Comparison of ENCODE assay signal across 13 cellular contexts in the genomic region with DNA sequence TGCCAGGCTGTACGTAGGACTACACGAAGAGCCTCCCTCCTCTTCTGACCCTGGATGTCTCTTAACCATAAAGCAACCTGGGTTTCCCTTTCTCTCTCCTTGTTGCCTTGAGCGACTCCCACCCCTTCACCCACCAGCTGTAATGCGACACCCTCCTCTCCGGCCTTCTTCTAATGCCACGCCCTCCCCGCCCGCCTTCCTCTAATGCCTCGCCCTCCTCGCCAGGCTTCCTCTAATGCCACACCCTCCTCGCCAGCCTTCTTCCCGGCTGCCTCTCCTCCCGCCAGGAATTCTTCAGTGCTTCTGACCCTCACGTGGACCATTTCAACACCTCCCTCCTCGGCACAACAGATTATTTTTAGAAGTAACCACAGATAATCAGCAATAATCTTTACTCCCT.
A peak's percentile ranks its signal among the peaks of the same experiment; 100 is the strongest.
DNase-seq lines count a peak whose midpoint lies in the region; ATAC-seq and TF ChIP-seq lines count a peak whose summit lies in the region.
"Had no signal": no experiment of that assay in that cellular context is flagged by ENCODE, and none has a peak within 500 bp of the region (broad histone marks: within the 10 kb centered on the region; RNA-seq: fewer than 3 reads in every experiment).

No MANE protein-coding gene starts in this region.

- H3K9me2 ChIP-seq in GM23338 (ENCODE audit: insufficient read depth), result no peaks in the 10 kb centered on the region
- H3K9me2 ChIP-seq: SK-N-SH had no signal

- H3K27ac ChIP-seq in GM23338 (ENCODE audit: low read depth), result no peak overlapping the region
- no peak overlapping the region for H3K27ac ChIP-seq in coronary artery
- H3K27ac ChIP-seq: cardiac muscle cell had no signal

- H3K4me1 Mint-ChIP-seq in GM23338, result peaks cover 7% of the 10 kb centered on the region; the same call in 2 of the 3 replicates
- H3K4me1 Mint-ChIP-seq in activated CD8-positive, alpha-beta T cell treated with anti-CD3 and anti-CD28 coated beads, Interleukin-2, amount 10 ng/mL, durations not matched to agents 7 days and 5 days (ENCODE audit: low read depth), result no peaks in the 10 kb centered on the region

- peaks cover 6% of the 10 kb centered on the region; the same call in 2 of the 3 replicates for H3K9me3 Mint-ChIP-seq in GM23338
- no peaks in the 10 kb centered on the region for H3K9me3 Mint-ChIP-seq in activated CD8-positive, alpha-beta T cell treated with anti-CD3 and anti-CD28 coated beads, Interleukin-2, amount 10 ng/mL, durations not matched to agents 7 days and 5 days (ENCODE audit: insufficient read depth)

- no peak overlapping the region for H3K4me2 ChIP-seq in GM23338
- H3K4me2 ChIP-seq: SK-N-SH had no signal

- no peaks in the 10 kb centered on the region for H3K27me3 ChIP-seq in GM23338 (ENCODE audit: insufficient read depth)
- H3K27me3 ChIP-seq: cardiac muscle cell had no signal

- H4K20me1 ChIP-seq in GM23338 (replicated peaks; ENCODE audit: insufficient read depth), result no peaks in the 10 kb centered on the region

- ATAC-seq in GM23338 (peak; percentile 93), mucosa of descending colon (peak; percentile 37), HG03521 (IDR thresholded peaks at IDR 0.05; ENCODE audit: unreplicated experiment) (no peak)
- no peak for ATAC-seq in activated CD8-positive, alpha-beta T cell treated with anti-CD3 and anti-CD28 coated beads, Interleukin-2, amount 10 ng/mL, durations not matched to agents 7 days and 5 days
- ATAC-seq: naive thymus-derived CD8-positive, alpha-beta T cell had no signal

- H3K4me3 Mint-ChIP-seq in GM23338, result no peak overlapping the region
- H3K4me3 Mint-ChIP-seq in activated CD8-positive, alpha-beta T cell treated with anti-CD3 and anti-CD28 coated beads, Interleukin-2, amount 10 ng/mL, durations not matched to agents 7 days and 5 days, result no peak overlapping the region
- H3K4me3 Mint-ChIP-seq: naive thymus-derived CD8-positive, alpha-beta T cell had no signal

- no peaks in the 10 kb centered on the region for H3K36me3 Mint-ChIP-seq in GM23338 (ENCODE audit: low read depth)
- H3K36me3 Mint-ChIP-seq in activated CD8-positive, alpha-beta T cell treated with anti-CD3 and anti-CD28 coated beads, Interleukin-2, amount 10 ng/mL, durations not matched to agents 7 days and 5 days (ENCODE audit: low read depth), result no peaks in the 10 kb centered on the region
- H3K36me3 Mint-ChIP-seq: naive thymus-derived CD8-positive, alpha-beta T cell had no signal

- H3F3A ChIP-seq in GM23338 (replicated peaks; ENCODE audit: low read depth), result no peaks in the 10 kb centered on the region

- 0 out of 2 replicates have a peak overlapping the region, but pooled peaks have one; percentile 18 for H2AFZ ChIP-seq in GM23338

- H3K36me3 ChIP-seq in GM23338 (ENCODE audit: insufficient read depth) (no peaks in the 10 kb centered on the region), mucosa of descending colon (ENCODE audit: low read depth) (no peaks in the 10 kb centered on the region)
- H3K36me3 ChIP-seq: cardiac muscle cell had no signal

- CTCF ChIA-PET in activated CD8-positive, alpha-beta T cell treated with anti-CD3 and anti-CD28 coated beads, Interleukin-2, amount 10 ng/mL, durations not matched to agents 7 days and 5 days (lab: Charles Lee), result no interaction called here

- DNase-seq in GM23338 (ENCODE audit: low spot score), result peak; percentile 70
- peak; percentile 23 to 72 for DNase-seq in NCI-H187 (lab: John Stamatoyannopoulos, UW)
- peak; percentile 36 for DNase-seq in coronary artery (ENCODE audit: low spot score)
- peak in 2 of 3 donors; percentile 34 for DNase-seq in mucosa of descending colon
- DNase-seq in activated CD8-positive, alpha-beta T cell treated with anti-CD3 and anti-CD28 coated beads, Interleukin-2, amount 10 ng/mL, durations not matched to agents 7 days and 5 days, result no peak
- no peak for DNase-seq in head of caudate nucleus
- DNase-seq in activated CD4-positive, alpha-beta T cell treated with anti-CD3 and anti-CD28 coated beads for 1 hour, result no peak
- DNase-seq: activated T-cell treated with anti-CD3 and anti-CD28 coated beads, Interleukin-2, amount 50 U/mL, for 48 hours; hippocampal formation; naive thymus-derived CD8-positive, alpha-beta T cell; SK-N-SH had no signal

- TF ChIP-seq CTCF in GM23338 (conservative IDR thresholded peaks at IDR 0.05; ENCODE audit: low read depth in 2 of 2) (no peak), coronary artery (IDR thresholded peaks at IDR 0.05) (no peak), mucosa of descending colon (IDR thresholded peaks at IDR 0.05) (no peak)

- H3K4me3 ChIP-seq in GM23338, result no peak overlapping the region
- H3K4me3 ChIP-seq in coronary artery, result no peak overlapping the region
- no peak overlapping the region for H3K4me3 ChIP-seq in mucosa of descending colon
- H3K4me3 ChIP-seq: cardiac muscle cell had no signal

- H3K4me1 ChIP-seq in GM23338 (ENCODE audit: insufficient read depth), result no peaks in the 10 kb centered on the region
- no peaks in the 10 kb centered on the region for H3K4me1 ChIP-seq in mucosa of descending colon (ENCODE audit: low read depth)

- H3K27ac Mint-ChIP-seq in GM23338, result no peak overlapping the region
- H3K27ac Mint-ChIP-seq in activated CD8-positive, alpha-beta T cell treated with anti-CD3 and anti-CD28 coated beads, Interleukin-2, amount 10 ng/mL, durations not matched to agents 7 days and 5 days, result no peak overlapping the region

- no peaks in the 10 kb centered on the region for H3K79me2 ChIP-seq in GM23338 (replicated peaks; ENCODE audit: insufficient read depth)

- POLR2A ChIA-PET in activated CD8-positive, alpha-beta T cell treated with anti-CD3 and anti-CD28 coated beads, Interleukin-2, amount 10 ng/mL, durations not matched to agents 7 days and 5 days (lab: Charles Lee), result no interaction called here

- intact Hi-C loops in mucosa of descending colon (cut with DNase I, micrococcal nuclease) (no loop called here), head of caudate nucleus (cut with DNase I) (no loop called here)

- no peaks in the 10 kb centered on the region for H3K9me3 ChIP-seq in mucosa of descending colon
- H3K9me3 ChIP-seq: SK-N-SH had no signal

- peaks cover 6% of the 10 kb centered on the region for H3K27me3 Mint-ChIP-seq in GM23338 (ENCODE audit: insufficient read depth, low read depth, poor library complexity)
- no peaks in the 10 kb centered on the region for H3K27me3 Mint-ChIP-seq in activated CD8-positive, alpha-beta T cell treated with anti-CD3 and anti-CD28 coated beads, Interleukin-2, amount 10 ng/mL, durations not matched to agents 7 days and 5 days (ENCODE audit: low read depth)

TF ChIP-seq in GM23338, 12 proteins besides CTCF, POLR2A, EP300 and RAD21 (continues in another document):
- TF ChIP-seq ZNF331 (CRISPR knock-in tag; IDR thresholded peaks at IDR 0.05; ENCODE audit: low read depth) (no peak), JUNB (IDR thresholded peaks at IDR 0.05; ENCODE audit: unreplicated experiment) (no peak), CREB1 (CRISPR knock-in tag; IDR thresholded peaks at IDR 0.05; ENCODE audit: low read depth) (no peak), ZNF114 (CRISPR knock-in tag; IDR thresholded peaks at IDR 0.05) (no peak), NANOG (IDR thresholded peaks at IDR 0.05; ENCODE audit: borderline replicate concordance) (no peak), STAT1 (IDR thresholded peaks at IDR 0.05; ENCODE audit: unreplicated experiment) (no peak), POLR2AphosphoS5 (IDR thresholded peaks at IDR 0.05; ENCODE audit: low read depth) (no peak), REST (IDR thresholded peaks at IDR 0.05; ENCODE audit: unreplicated experiment) (no peak), EZH2 (IDR thresholded peaks at IDR 0.05; ENCODE audit: low read depth, unreplicated experiment) (no peak)
- TF ChIP-seq, protein P1, sequence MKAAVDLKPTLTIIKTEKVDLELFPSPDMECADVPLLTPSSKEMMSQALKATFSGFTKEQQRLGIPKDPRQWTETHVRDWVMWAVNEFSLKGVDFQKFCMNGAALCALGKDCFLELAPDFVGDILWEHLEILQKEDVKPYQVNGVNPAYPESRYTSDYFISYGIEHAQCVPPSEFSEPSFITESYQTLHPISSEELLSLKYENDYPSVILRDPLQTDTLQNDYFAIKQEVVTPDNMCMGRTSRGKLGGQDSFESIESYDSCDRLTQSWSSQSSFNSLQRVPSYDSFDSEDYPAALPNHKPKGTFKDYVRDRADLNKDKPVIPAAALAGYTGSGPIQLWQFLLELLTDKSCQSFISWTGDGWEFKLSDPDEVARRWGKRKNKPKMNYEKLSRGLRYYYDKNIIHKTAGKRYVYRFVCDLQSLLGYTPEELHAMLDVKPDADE (IDR thresholded peaks at IDR 0.05), result no peak

Comparison
In these comparisons a context has a peak if more than half of its experiments do, and no peak if none do; other contexts are left out.
1. ATAC-seq: peak in GM23338 (single experiment) and mucosa of descending colon (single experiment); none in activated CD8-positive, alpha-beta T cell treated with anti-CD3 and anti-CD28 coated beads, Interleukin-2, amount 10 ng/mL, durations not matched to agents 7 days and 5 days (single experiment) and HG03521 (single experiment).
2. DNase-seq: peak in GM23338 (single experiment), NCI-H187 (2 of 2), coronary artery (single experiment) and mucosa of descending colon (2 of 3); none in activated CD8-positive, alpha-beta T cell treated with anti-CD3 and anti-CD28 coated beads, Interleukin-2, amount 10 ng/mL, durations not matched to agents 7 days and 5 days (single experiment), head of caudate nucleus (0 of 42) and activated CD4-positive, alpha-beta T cell treated with anti-CD3 and anti-CD28 coated beads for 1 hour (single experiment).